Comparison of ENCODE assay signal across 8 cellular contexts in genomic region chr17:48505788-48506187, GRCh38. TPM values are rescaled to one million over a fixed set of nuclear protein-coding genes. Genes with fewer than 3 reads are reported as not detected.
DNase-seq lines count a peak whose midpoint lies in the region; ATAC-seq and TF ChIP-seq lines count a peak whose summit lies in the region.

No MANE protein-coding gene starts in this region.

- CTCF ChIA-PET in activated CD4-positive, alpha-beta memory T cell treated with anti-CD3 and anti-CD28 coated beads for 36 hours (lab: Charles Lee) = interaction anchor here (1.1 to 1.6 kb wide), 5 partner anchors 14 to 198 kb away, joined by 3 to 5 read pairs (median 4); no protein-coding TSS in a partner anchor

- ATAC-seq in GM18511 (IDR thresholded peaks at IDR 0.05; ENCODE audit: unreplicated experiment) = peak; percentile 85
- ATAC-seq in HG03025 (IDR thresholded peaks at IDR 0.05; ENCODE audit: low FRiP score, unreplicated experiment) = peak; percentile 63

- no peak overlapping the region for H3K4me3 Mint-ChIP-seq in activated CD4-positive, alpha-beta memory T cell treated with anti-CD3 and anti-CD28 coated beads for 36 hours

- intact Hi-C loops in activated CD4-positive, alpha-beta memory T cell treated with anti-CD3 and anti-CD28 coated beads for 36 hours (cut with micrococcal nuclease) = no loop called here

- H3K4me3 ChIP-seq in kidney epithelial cell (ENCODE audit: low read depth, low read length) = no peak overlapping the region

- no peaks in the 10 kb centered on the region for H3K36me3 Mint-ChIP-seq in activated CD4-positive, alpha-beta memory T cell treated with anti-CD3 and anti-CD28 coated beads for 36 hours

- H3K27me3 Mint-ChIP-seq in activated CD4-positive, alpha-beta memory T cell treated with anti-CD3 and anti-CD28 coated beads for 36 hours = no peaks in the 10 kb centered on the region

- H3K27ac Mint-ChIP-seq in activated CD4-positive, alpha-beta memory T cell treated with anti-CD3 and anti-CD28 coated beads for 36 hours = peak overlapping the region; percentile 18

- H3K27me3 ChIP-seq in kidney epithelial cell (ENCODE audit: control insufficient read depth, insufficient read depth, low read length) = no peaks in the 10 kb centered on the region

- TF ChIP-seq CTCF in kidney epithelial cell (IDR thresholded peaks at IDR 0.05; ENCODE audit: insufficient read depth, low read length, poor library complexity, severe bottlenecking) = no peak

- peaks cover 22% of the 10 kb centered on the region for H3K4me1 Mint-ChIP-seq in activated CD4-positive, alpha-beta memory T cell treated with anti-CD3 and anti-CD28 coated beads for 36 hours (ENCODE audit: low read depth)

- H3K9me3 Mint-ChIP-seq in activated CD4-positive, alpha-beta memory T cell treated with anti-CD3 and anti-CD28 coated beads for 36 hours = no peaks in the 10 kb centered on the region

- POLR2A ChIA-PET in activated CD4-positive, alpha-beta memory T cell treated with anti-CD3 and anti-CD28 coated beads for 36 hours (lab: Charles Lee) = no interaction called here

- DNase-seq in AG08396 (ENCODE audit: low spot score) (peak; percentile 75), NCI-H2107 treated with DMSO at 0.1 percent for 48 hours (lab: John Stamatoyannopoulos, UW; ENCODE audit: unreplicated experiment) (peak; percentile 88), kidney epithelial cell (ENCODE audit: low read depth) (peak; percentile 83), putamen (ENCODE audit: low spot score) (no peak), NCI-H446 (lab: John Stamatoyannopoulos, UW) (no peak)
- DNase-seq in activated CD4-positive, alpha-beta memory T cell treated with anti-CD3 and anti-CD28 coated beads for 36 hours = peak; percentile 72

- no peaks in the 10 kb centered on the region for H3K36me3 ChIP-seq in kidney epithelial cell (ENCODE audit: control insufficient read depth, insufficient read depth, low read length)

RNA-seq across cellular contexts. Expression of gene HOXB1, which starts 25.0 kb away (rescaled TPM):
- total RNA-seq in activated CD4-positive, alpha-beta memory T cell treated with anti-CD3 and anti-CD28 coated beads for 36 hours = not detected
- total RNA-seq in kidney epithelial cell = not detected in 2 replicates

RNA-seq across cellular contexts. Expression of gene HOXB2, which starts 39.1 kb away (rescaled TPM):
- 10 to 100 TPM; 13.3 to 16.8 TPM for total RNA-seq in activated CD4-positive, alpha-beta memory T cell treated with anti-CD3 and anti-CD28 coated beads for 36 hours
- total RNA-seq in kidney epithelial cell = 15.2 and 24.6 TPM in 2 replicates

Comparison
In these comparisons a context has a peak if more than half of its experiments do, and no peak if none do; other contexts are left out.
1. DNase-seq: peak in AG08396 (single experiment), NCI-H2107 treated with DMSO at 0.1 percent for 48 hours (single experiment), activated CD4-positive, alpha-beta memory T cell treated with anti-CD3 and anti-CD28 coated beads for 36 hours (single experiment) and kidney epithelial cell (single experiment); none in putamen (single experiment) and NCI-H446 (0 of 2).